22 cellular contexts compared by ENCODE assay signal in the genomic region with DNA sequence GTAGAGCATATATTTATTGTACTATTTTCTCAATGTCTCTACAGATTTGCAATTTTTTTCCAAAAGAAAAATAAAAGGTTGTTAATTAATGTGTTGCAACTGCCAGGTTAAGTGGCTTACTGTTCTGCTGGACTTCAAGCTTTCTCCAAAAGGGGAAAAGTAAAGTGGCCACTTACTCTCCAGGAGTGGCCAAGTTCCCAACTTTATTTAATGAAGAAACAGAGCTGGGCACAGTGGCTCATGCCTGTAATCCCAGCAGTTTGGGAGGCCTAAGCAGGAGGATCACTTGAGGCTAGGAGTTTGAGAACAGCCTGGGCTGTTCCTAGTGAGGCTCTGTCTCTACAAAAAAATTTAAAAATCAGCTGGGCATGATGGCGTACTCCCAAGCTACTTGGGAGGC.
"Had no signal": no experiment of that assay in that cellular context is flagged by ENCODE, and none has a peak within 500 bp of the region (broad histone marks: within the 10 kb centered on the region; RNA-seq: fewer than 3 reads in every experiment).

No MANE protein-coding gene starts in this region.

- H3K36me3 Mint-ChIP-seq: naive B cell, type B pancreatic cell had no signal

- H3K9me3 ChIP-seq: heart left ventricle, left ventricle myocardium inferior, sigmoid colon, thoracic aorta, uterus had no signal

- ATAC-seq: heart left ventricle; stimulated activated naive B cell treated with anti-CD40 and anti-IgM and Interleukin-4, amounts not matched to agents 10 μg/mL and 1 μg/mL and 100 μg/mL, for 72 hours; stimulated activated naive CD8-positive, alpha-beta T cell treated with anti-CD3 and anti-CD28 coated beads, Interleukin-15, amount 100 ng/mL, for 72 hours had no signal

- H3K27ac ChIP-seq: dorsolateral prefrontal cortex, heart left ventricle, left ventricle myocardium inferior, sigmoid colon, skin epidermis, thoracic aorta, uterus had no signal

- H3K27me3 Mint-ChIP-seq: naive B cell; stimulated activated naive B cell treated with anti-CD40 and anti-IgM and Interleukin-4, amounts not matched to agents 10 μg/mL and 1 μg/mL and 100 μg/mL, for 72 hours; stimulated activated naive CD8-positive, alpha-beta T cell treated with anti-CD3 and anti-CD28 coated beads, Interleukin-15, amount 100 ng/mL, for 72 hours; type B pancreatic cell had no signal

- DNase-seq: cortex of kidney; dorsolateral prefrontal cortex; effector CD8-positive, alpha-beta T cell; foreskin melanocyte; heart left ventricle; hippocampal formation; islet precursor cell; left ventricle myocardium inferior; mesenchymal stem cell; naive B cell; sigmoid colon; stimulated activated CD4-positive, alpha-beta T cell treated with anti-CD3 and anti-CD28 coated beads, Interleukin-2, amount 100 ng/mL, for 24 hours; stimulated activated CD4-positive, alpha-beta T cell treated with anti-CD3 and anti-CD28 coated beads, Interleukin-4, amount 100 ng/mL, for 4 hours; stimulated activated naive B cell treated with anti-CD40 and anti-IgM and Interleukin-4, amounts not matched to agents 10 μg/mL and 1 μg/mL and 100 μg/mL, for 72 hours; stimulated activated naive CD8-positive, alpha-beta T cell treated with anti-CD3 and anti-CD28 coated beads, Interleukin-15, amount 100 ng/mL, for 72 hours; substantia nigra; uterus had no signal

- H3K27ac Mint-ChIP-seq: stimulated activated naive B cell treated with anti-CD40 and anti-IgM and Interleukin-4, amounts not matched to agents 10 μg/mL and 1 μg/mL and 100 μg/mL, for 72 hours; stimulated activated naive CD8-positive, alpha-beta T cell treated with anti-CD3 and anti-CD28 coated beads, Interleukin-15, amount 100 ng/mL, for 72 hours; type B pancreatic cell had no signal

- H3K27me3 ChIP-seq: dorsolateral prefrontal cortex, heart left ventricle, sigmoid colon, uterus had no signal

- H3K4me3 ChIP-seq: dorsolateral prefrontal cortex, heart left ventricle, left ventricle myocardium inferior, lung, sigmoid colon, skin epidermis, thoracic aorta, uterus had no signal

- H3K4me3 Mint-ChIP-seq: naive B cell; nephron; stimulated activated naive B cell treated with anti-CD40 and anti-IgM and Interleukin-4, amounts not matched to agents 10 μg/mL and 1 μg/mL and 100 μg/mL, for 72 hours; stimulated activated naive CD8-positive, alpha-beta T cell treated with anti-CD3 and anti-CD28 coated beads, Interleukin-15, amount 100 ng/mL, for 72 hours; type B pancreatic cell had no signal

- H3K36me3 ChIP-seq: heart left ventricle, left ventricle myocardium inferior, sigmoid colon, thoracic aorta, uterus had no signal

- H3K9me3 Mint-ChIP-seq: naive B cell; nephron; stimulated activated naive B cell treated with anti-CD40 and anti-IgM and Interleukin-4, amounts not matched to agents 10 μg/mL and 1 μg/mL and 100 μg/mL, for 72 hours; stimulated activated naive CD8-positive, alpha-beta T cell treated with anti-CD3 and anti-CD28 coated beads, Interleukin-15, amount 100 ng/mL, for 72 hours; type B pancreatic cell had no signal
